Comparison of ENCODE assay signal across 1 cellular context in the genomic region with DNA sequence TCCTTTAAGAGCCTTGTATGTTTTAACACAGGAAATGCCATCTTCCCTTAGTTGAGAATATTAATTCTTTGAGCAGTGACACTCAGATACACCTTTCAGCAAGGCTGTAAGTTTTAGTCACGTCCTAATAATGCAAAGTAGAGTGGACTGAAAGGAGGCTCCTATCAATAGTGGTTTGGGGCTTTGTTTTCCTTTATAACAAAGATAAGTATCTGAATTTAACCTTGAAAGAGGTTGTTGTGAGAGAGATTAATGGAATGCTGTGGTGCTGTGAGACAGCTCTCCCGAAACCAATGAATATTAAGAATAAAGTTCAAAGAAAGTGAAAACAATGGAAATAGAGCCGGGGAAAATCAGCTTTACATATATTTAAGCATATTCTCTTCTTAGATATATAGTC.
TF ChIP-seq lines count a peak whose summit lies in the region.

No MANE protein-coding gene starts in this region.

TF ChIP-seq in GM23338, 12 proteins besides CTCF, POLR2A, EP300 and RAD21:
- TF ChIP-seq NANOG (IDR thresholded peaks at IDR 0.05; ENCODE audit: borderline replicate concordance) (no peak), POLR2AphosphoS5 (IDR thresholded peaks at IDR 0.05; ENCODE audit: low read depth) (no peak), EZH2phosphoT487 (IDR thresholded peaks at IDR 0.05; ENCODE audit: unreplicated experiment) (no peak), ZNF331 (CRISPR knock-in tag; IDR thresholded peaks at IDR 0.05; ENCODE audit: low read depth) (no peak), STAT1 (IDR thresholded peaks at IDR 0.05; ENCODE audit: unreplicated experiment) (no peak), EZH2 (IDR thresholded peaks at IDR 0.05; ENCODE audit: low read depth, unreplicated experiment) (no peak), CREB1 (CRISPR knock-in tag; IDR thresholded peaks at IDR 0.05; ENCODE audit: low read depth) (no peak), JUNB (IDR thresholded peaks at IDR 0.05; ENCODE audit: unreplicated experiment) (no peak), ZNF114 (CRISPR knock-in tag; IDR thresholded peaks at IDR 0.05) (no peak)
- TF ChIP-seq, protein P1, sequence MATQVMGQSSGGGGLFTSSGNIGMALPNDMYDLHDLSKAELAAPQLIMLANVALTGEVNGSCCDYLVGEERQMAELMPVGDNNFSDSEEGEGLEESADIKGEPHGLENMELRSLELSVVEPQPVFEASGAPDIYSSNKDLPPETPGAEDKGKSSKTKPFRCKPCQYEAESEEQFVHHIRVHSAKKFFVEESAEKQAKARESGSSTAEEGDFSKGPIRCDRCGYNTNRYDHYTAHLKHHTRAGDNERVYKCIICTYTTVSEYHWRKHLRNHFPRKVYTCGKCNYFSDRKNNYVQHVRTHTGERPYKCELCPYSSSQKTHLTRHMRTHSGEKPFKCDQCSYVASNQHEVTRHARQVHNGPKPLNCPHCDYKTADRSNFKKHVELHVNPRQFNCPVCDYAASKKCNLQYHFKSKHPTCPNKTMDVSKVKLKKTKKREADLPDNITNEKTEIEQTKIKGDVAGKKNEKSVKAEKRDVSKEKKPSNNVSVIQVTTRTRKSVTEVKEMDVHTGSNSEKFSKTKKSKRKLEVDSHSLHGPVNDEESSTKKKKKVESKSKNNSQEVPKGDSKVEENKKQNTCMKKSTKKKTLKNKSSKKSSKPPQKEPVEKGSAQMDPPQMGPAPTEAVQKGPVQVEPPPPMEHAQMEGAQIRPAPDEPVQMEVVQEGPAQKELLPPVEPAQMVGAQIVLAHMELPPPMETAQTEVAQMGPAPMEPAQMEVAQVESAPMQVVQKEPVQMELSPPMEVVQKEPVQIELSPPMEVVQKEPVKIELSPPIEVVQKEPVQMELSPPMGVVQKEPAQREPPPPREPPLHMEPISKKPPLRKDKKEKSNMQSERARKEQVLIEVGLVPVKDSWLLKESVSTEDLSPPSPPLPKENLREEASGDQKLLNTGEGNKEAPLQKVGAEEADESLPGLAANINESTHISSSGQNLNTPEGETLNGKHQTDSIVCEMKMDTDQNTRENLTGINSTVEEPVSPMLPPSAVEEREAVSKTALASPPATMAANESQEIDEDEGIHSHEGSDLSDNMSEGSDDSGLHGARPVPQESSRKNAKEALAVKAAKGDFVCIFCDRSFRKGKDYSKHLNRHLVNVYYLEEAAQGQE (IDR thresholded peaks at IDR 0.05; ENCODE audit: unreplicated experiment): no peak
- TF ChIP-seq, protein P2, sequence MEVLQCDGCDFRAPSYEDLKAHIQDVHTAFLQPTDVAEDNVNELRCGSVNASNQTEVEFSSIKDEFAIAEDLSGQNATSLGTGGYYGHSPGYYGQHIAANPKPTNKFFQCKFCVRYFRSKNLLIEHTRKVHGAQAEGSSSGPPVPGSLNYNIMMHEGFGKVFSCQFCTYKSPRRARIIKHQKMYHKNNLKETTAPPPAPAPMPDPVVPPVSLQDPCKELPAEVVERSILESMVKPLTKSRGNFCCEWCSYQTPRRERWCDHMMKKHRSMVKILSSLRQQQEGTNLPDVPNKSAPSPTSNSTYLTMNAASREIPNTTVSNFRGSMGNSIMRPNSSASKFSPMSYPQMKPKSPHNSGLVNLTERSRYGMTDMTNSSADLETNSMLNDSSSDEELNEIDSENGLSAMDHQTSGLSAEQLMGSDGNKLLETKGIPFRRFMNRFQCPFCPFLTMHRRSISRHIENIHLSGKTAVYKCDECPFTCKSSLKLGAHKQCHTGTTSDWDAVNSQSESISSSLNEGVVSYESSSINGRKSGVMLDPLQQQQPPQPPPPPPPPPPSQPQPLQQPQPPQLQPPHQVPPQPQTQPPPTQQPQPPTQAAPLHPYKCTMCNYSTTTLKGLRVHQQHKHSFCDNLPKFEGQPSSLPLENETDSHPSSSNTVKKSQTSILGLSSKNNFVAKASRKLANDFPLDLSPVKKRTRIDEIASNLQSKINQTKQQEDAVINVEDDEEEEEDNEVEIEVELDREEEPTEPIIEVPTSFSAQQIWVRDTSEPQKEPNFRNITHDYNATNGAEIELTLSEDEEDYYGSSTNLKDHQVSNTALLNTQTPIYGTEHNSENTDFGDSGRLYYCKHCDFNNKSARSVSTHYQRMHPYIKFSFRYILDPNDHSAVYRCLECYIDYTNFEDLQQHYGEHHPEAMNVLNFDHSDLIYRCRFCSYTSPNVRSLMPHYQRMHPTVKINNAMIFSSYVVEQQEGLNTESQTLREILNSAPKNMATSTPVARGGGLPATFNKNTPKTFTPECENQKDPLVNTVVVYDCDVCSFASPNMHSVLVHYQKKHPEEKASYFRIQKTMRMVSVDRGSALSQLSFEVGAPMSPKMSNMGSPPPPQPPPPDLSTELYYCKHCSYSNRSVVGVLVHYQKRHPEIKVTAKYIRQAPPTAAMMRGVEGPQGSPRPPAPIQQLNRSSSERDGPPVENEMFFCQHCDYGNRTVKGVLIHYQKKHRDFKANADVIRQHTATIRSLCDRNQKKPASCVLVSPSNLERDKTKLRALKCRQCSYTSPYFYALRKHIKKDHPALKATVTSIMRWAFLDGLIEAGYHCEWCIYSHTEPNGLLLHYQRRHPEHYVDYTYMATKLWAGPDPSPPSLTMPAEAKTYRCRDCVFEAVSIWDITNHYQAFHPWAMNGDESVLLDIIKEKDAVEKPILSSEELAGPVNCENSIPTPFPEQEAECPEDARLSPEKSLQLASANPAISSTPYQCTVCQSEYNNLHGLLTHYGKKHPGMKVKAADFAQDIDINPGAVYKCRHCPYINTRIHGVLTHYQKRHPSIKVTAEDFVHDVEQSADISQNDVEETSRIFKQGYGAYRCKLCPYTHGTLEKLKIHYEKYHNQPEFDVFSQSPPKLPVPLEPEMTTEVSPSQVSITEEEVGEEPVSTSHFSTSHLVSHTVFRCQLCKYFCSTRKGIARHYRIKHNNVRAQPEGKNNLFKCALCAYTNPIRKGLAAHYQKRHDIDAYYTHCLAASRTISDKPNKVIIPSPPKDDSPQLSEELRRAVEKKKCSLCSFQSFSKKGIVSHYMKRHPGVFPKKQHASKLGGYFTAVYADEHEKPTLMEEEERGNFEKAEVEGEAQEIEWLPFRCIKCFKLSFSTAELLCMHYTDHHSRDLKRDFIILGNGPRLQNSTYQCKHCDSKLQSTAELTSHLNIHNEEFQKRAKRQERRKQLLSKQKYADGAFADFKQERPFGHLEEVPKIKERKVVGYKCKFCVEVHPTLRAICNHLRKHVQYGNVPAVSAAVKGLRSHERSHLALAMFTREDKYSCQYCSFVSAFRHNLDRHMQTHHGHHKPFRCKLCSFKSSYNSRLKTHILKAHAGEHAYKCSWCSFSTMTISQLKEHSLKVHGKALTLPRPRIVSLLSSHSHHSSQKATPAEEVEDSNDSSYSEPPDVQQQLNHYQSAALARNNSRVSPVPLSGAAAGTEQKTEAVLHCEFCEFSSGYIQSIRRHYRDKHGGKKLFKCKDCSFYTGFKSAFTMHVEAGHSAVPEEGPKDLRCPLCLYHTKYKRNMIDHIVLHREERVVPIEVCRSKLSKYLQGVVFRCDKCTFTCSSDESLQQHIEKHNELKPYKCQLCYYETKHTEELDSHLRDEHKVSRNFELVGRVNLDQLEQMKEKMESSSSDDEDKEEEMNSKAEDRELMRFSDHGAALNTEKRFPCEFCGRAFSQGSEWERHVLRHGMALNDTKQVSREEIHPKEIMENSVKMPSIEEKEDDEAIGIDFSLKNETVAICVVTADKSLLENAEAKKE (CRISPR knock-in tag; IDR thresholded peaks at IDR 0.05): no peak
- TF ChIP-seq, protein P3, sequence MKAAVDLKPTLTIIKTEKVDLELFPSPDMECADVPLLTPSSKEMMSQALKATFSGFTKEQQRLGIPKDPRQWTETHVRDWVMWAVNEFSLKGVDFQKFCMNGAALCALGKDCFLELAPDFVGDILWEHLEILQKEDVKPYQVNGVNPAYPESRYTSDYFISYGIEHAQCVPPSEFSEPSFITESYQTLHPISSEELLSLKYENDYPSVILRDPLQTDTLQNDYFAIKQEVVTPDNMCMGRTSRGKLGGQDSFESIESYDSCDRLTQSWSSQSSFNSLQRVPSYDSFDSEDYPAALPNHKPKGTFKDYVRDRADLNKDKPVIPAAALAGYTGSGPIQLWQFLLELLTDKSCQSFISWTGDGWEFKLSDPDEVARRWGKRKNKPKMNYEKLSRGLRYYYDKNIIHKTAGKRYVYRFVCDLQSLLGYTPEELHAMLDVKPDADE (IDR thresholded peaks at IDR 0.05): no peak
